Comparison of ENCODE assay signal across 18 cellular contexts in genomic region chr5:19880859-19881436, GRCh38.
DNase-seq lines count a peak whose midpoint lies in the region; ATAC-seq, FAIRE-seq and TF ChIP-seq lines count a peak whose summit lies in the region.
"Had no signal": no experiment of that assay in that cellular context is flagged by ENCODE, and none has a peak within 500 bp of the region (broad histone marks: within the 10 kb centered on the region; RNA-seq: fewer than 3 reads in every experiment).

No MANE protein-coding gene starts in this region.

- H3K4me3 Mint-ChIP-seq in mesothelial cell of epicardium = no peak overlapping the region
- H3K4me3 Mint-ChIP-seq: activated B cell treated with CpG ODN at 0.5 μM for 24 hours; activated naive CD4-positive, alpha-beta T cell treated with anti-CD3 and anti-CD28 coated beads, Interleukin-2, amount 50 U/mL, for 24 hours; CD14-positive monocyte had no signal

- H3K36me3 Mint-ChIP-seq in mesothelial cell of epicardium = no peaks in the 10 kb centered on the region
- H3K36me3 Mint-ChIP-seq: activated naive CD4-positive, alpha-beta T cell treated with anti-CD3 and anti-CD28 coated beads, Interleukin-2, amount 50 U/mL, for 24 hours; CD14-positive monocyte had no signal

- POLR2A ChIA-PET in HEK293T (lab: Yijun Ruan, JAX) (no interaction called here), Panc1 (lab: Charles Lee) (no interaction called here)

- H3K27me3 Mint-ChIP-seq in mesothelial cell of epicardium (ENCODE audit: low read depth) = no peaks in the 10 kb centered on the region
- H3K27me3 Mint-ChIP-seq: activated B cell treated with CpG ODN at 0.5 μM for 24 hours; activated naive CD4-positive, alpha-beta T cell treated with anti-CD3 and anti-CD28 coated beads, Interleukin-2, amount 50 U/mL, for 24 hours had no signal

- in situ Hi-C loops in Panc1 (cut with HindIII; ENCODE audit: low pct_unique_long_range_greater_than_20kb, low sequenced_read_pairs) = no loop called here

- DNase-seq in HEK293T (ENCODE audit: extremely low spot score) (no peak), NCI-H2029 (lab: John Stamatoyannopoulos, UW) (peak; percentile 89), Panc1 (ENCODE audit: low read depth, low spot score) (peak; percentile 28), mesothelial cell of epicardium (ENCODE audit: low spot score in 2 of 2, unreplicated experiment in 2 of 2) (no peak), HTR-8/SVneo (ENCODE audit: insufficient read length, low spot score) (no peak), prostate gland (ENCODE audit: low spot score) (no peak)
- DNase-seq: activated B cell treated with CpG ODN at 0.5 μM for 24 hours; IMR-90; NCI-H1694; OCI-M1; stimulated activated CD4-positive, alpha-beta T cell treated with anti-CD3 and anti-CD28 coated beads, Interleukin-4, amount 100 ng/mL, for 1 hour; thyroid gland had no signal

- TF ChIP-seq POLR2A in prostate gland (IDR thresholded peaks at IDR 0.05) = no peak

- H3K27ac ChIP-seq in Panc1 (ENCODE audit: low read length) (no peak overlapping the region; the same call in 1 of the 2 replicates), prostate gland (no peak overlapping the region)
- H3K27ac ChIP-seq: thyroid gland had no signal

- peaks cover 22% of the 10 kb centered on the region for H3K4me1 Mint-ChIP-seq in mesothelial cell of epicardium
- H3K4me1 Mint-ChIP-seq: activated B cell treated with CpG ODN at 0.5 μM for 24 hours; activated naive CD4-positive, alpha-beta T cell treated with anti-CD3 and anti-CD28 coated beads, Interleukin-2, amount 50 U/mL, for 24 hours; CD14-positive monocyte had no signal

- no peaks in the 10 kb centered on the region for H3K27me3 ChIP-seq in Panc1 (ENCODE audit: control insufficient read depth, insufficient read depth, low read length)
- H3K27me3 ChIP-seq in prostate gland (replicated peaks; ENCODE audit: insufficient read depth) = no peaks in the 10 kb centered on the region
- H3K27me3 ChIP-seq: thyroid gland had no signal

- peaks cover 16% of the 10 kb centered on the region for H3K4me1 ChIP-seq in Panc1 (ENCODE audit: control insufficient read depth, insufficient read depth, low read length)
- no peaks in the 10 kb centered on the region for H3K4me1 ChIP-seq in prostate gland (replicated peaks)
- H3K4me1 ChIP-seq: thyroid gland had no signal

- H3K9me3 ChIP-seq in Panc1 (ENCODE audit: control insufficient read depth, insufficient read depth, low read depth, low read length) (no peaks in the 10 kb centered on the region), prostate gland (no peaks in the 10 kb centered on the region)
- H3K9me3 ChIP-seq: thyroid gland had no signal

- intact Hi-C loops in Panc1 (cut with micrococcal nuclease; ENCODE audit: unreplicated experiment) (no loop called here), prostate gland (cut with DNase I) (no loop called here)

- WGBS in prostate gland = 3% methylated on average over 1 of the region's 1 CpG

- H3K4me3 ChIP-seq in Panc1 (ENCODE audit: low read depth in 2 of 2, low read length in 2 of 2) (no peak overlapping the region), prostate gland (no peak overlapping the region)
- H3K4me3 ChIP-seq: thyroid gland had no signal

- peaks cover 6% of the 10 kb centered on the region for H3K9me3 Mint-ChIP-seq in mesothelial cell of epicardium
- H3K9me3 Mint-ChIP-seq: activated B cell treated with CpG ODN at 0.5 μM for 24 hours; activated naive CD4-positive, alpha-beta T cell treated with anti-CD3 and anti-CD28 coated beads, Interleukin-2, amount 50 U/mL, for 24 hours had no signal

- CTCF ChIA-PET in HEK293T (lab: Yijun Ruan, JAX) (interaction anchor here (0.5 kb wide), 1 partner anchor 1415 kb away, joined by 3 read pairs; no protein-coding TSS in a partner anchor), Panc1 (lab: Charles Lee) (no interaction called here)

- BruUV-seq in Panc1 (replicated peaks; lab: Mats Ljungman, UMichigan) = no TSS peak

- no peaks in the 10 kb centered on the region for H3K36me3 ChIP-seq in Panc1 (ENCODE audit: control insufficient read depth, insufficient read depth, low read length)
- H3K36me3 ChIP-seq in prostate gland = no peaks in the 10 kb centered on the region
- H3K36me3 ChIP-seq: thyroid gland had no signal

- ATAC-seq in Panc1 = peak; percentile 87
- ATAC-seq in HG02885 (IDR thresholded peaks at IDR 0.05; ENCODE audit: poor library complexity, unreplicated experiment) = no peak

- TF ChIP-seq CTCF in Panc1 (IDR thresholded peaks at IDR 0.05) (no peak), mesothelial cell of epicardium (IDR thresholded peaks at IDR 0.05; ENCODE audit: unreplicated experiment) (no peak), prostate gland (IDR thresholded peaks at IDR 0.05) (no peak)

- no peak for FAIRE-seq in HTR-8/SVneo (lab: Jason Lieb, UNC)
- FAIRE-seq: bronchial epithelial cell, G401.6, GM19239 had no signal

- H3K27ac Mint-ChIP-seq in mesothelial cell of epicardium = peak overlapping the region; percentile 17
- H3K27ac Mint-ChIP-seq: activated B cell treated with CpG ODN at 0.5 μM for 24 hours; activated naive CD4-positive, alpha-beta T cell treated with anti-CD3 and anti-CD28 coated beads, Interleukin-2, amount 50 U/mL, for 24 hours; CD14-positive monocyte had no signal

TF ChIP-seq in HEK293T, 16 proteins besides CTCF, POLR2A, EP300 and RAD21:
- TF ChIP-seq TARDBP (IDR thresholded peaks at IDR 0.05) (no peak), FOXA1 (IDR thresholded peaks at IDR 0.05) (peak; percentile 93)

Comparison
In these comparisons a context has a peak if more than half of its experiments do, and no peak if none do; other contexts are left out.
1. DNase-seq: peak in NCI-H2029 (single experiment) and Panc1 (single experiment); none in HEK293T (single experiment), mesothelial cell of epicardium (0 of 2), HTR-8/SVneo (single experiment) and prostate gland (single experiment).